1 cellular context compared by ENCODE assay signal in genomic region chr1:248905949-248906740, GRCh38.
TF ChIP-seq lines count a peak whose summit lies in the region.

PGBD2 (plus strand) TSS chr1:248906235; CDS start chr1:248913863, 7,628 bp downstream.

TF ChIP-seq in HepG2, 621 proteins besides CTCF, POLR2A, EP300 and RAD21 (continued from another document and continues in another):
- TF ChIP-seq CSRNP2 (CRISPR knock-in tag; conservative IDR thresholded peaks at IDR 0.05; ENCODE audit: low read depth) (no peak), SOX6 (IDR thresholded peaks at IDR 0.05) (no peak), SOX6 (CRISPR knock-in tag; IDR thresholded peaks at IDR 0.05) (peak; percentile 86), ZC3H4 (CRISPR knock-in tag; IDR thresholded peaks at IDR 0.05; ENCODE audit: borderline replicate concordance) (0 out of 2 replicates have a peak, but pooled peaks have one; percentile 37), ZNF724P (CRISPR knock-in tag; IDR thresholded peaks at IDR 0.05; ENCODE audit: borderline replicate concordance) (peak; percentile 98), ZNF232 (CRISPR knock-in tag; IDR thresholded peaks at IDR 0.05; ENCODE audit: borderline replicate concordance) (no peak; the same call in 1 of the 2 replicates), HDAC1 (CRISPR knock-in tag; IDR thresholded peaks at IDR 0.05) (peak; percentile 90), PHF21A (CRISPR knock-in tag; IDR thresholded peaks at IDR 0.05) (peak; percentile 80; the same call in 1 of the 2 replicates), KLF12 (CRISPR knock-in tag; IDR thresholded peaks at IDR 0.05; ENCODE audit: borderline replicate concordance) (no peak; the same call in 1 of the 2 replicates), ZNF460 (CRISPR knock-in tag; IDR thresholded peaks at IDR 0.05; ENCODE audit: borderline replicate concordance) (no peak), DMAP1 (CRISPR knock-in tag; IDR thresholded peaks at IDR 0.05) (peak; percentile 96), GATA4 (IDR thresholded peaks at IDR 0.05; ENCODE audit: borderline replicate concordance, low read depth) (peak; percentile 60; the same call in 1 of the 2 replicates), DNMT3B (CRISPR knock-in tag; conservative IDR thresholded peaks at IDR 0.05) (no peak), KLF13 (CRISPR knock-in tag; IDR thresholded peaks at IDR 0.05) (0 out of 2 replicates have a peak, but pooled peaks have one; percentile 86), ZHX2 (IDR thresholded peaks at IDR 0.05; ENCODE audit: low read depth) (peak; percentile 59; the same call in 1 of the 2 replicates), ZHX2 (CRISPR knock-in tag; IDR thresholded peaks at IDR 0.05; ENCODE audit: borderline replicate concordance) (peak; percentile 90; the same call in 1 of the 2 replicates), ESRRA (CRISPR knock-in tag; IDR thresholded peaks at IDR 0.05; ENCODE audit: low read depth) (peak; percentile 43; the same call in 1 of the 2 replicates), ZNF609 (CRISPR knock-in tag; IDR thresholded peaks at IDR 0.05; ENCODE audit: borderline replicate concordance) (no peak; the same call in none of the 2 replicates), ATF3 (CRISPR knock-in tag; IDR thresholded peaks at IDR 0.05) (peak; percentile 48; the same call in 1 of the 2 replicates), MBD4 (IDR thresholded peaks at IDR 0.05; ENCODE audit: borderline replicate concordance, low read length) (no peak), HNRNPLL (IDR thresholded peaks at IDR 0.05; ENCODE audit: low read depth, low read length, poor library complexity, severe bottlenecking) (peak; percentile 93), ZNF607 (CRISPR knock-in tag; IDR thresholded peaks at IDR 0.05; ENCODE audit: borderline replicate concordance) (peak; percentile 97), ZNF616 (CRISPR knock-in tag; IDR thresholded peaks at IDR 0.05; ENCODE audit: low read depth) (peak; percentile 90; the same call in 1 of the 2 replicates), ZNF484 (CRISPR knock-in tag; IDR thresholded peaks at IDR 0.05; ENCODE audit: borderline replicate concordance, low read depth) (no peak), RBM39 (IDR thresholded peaks at IDR 0.05; ENCODE audit: low read depth, low read length, poor library complexity, severe bottlenecking) (peak; percentile 69), ZNF614 (CRISPR knock-in tag; IDR thresholded peaks at IDR 0.05; ENCODE audit: borderline replicate concordance) (no peak; the same call in 1 of the 2 replicates), ZNF775 (CRISPR knock-in tag; IDR thresholded peaks at IDR 0.05; ENCODE audit: borderline replicate concordance) (no peak), SYNCRIP (IDR thresholded peaks at IDR 0.05; ENCODE audit: insufficient read depth, low read depth, low read length) (no peak), CENPBD1 (CRISPR knock-in tag; IDR thresholded peaks at IDR 0.05; ENCODE audit: borderline replicate concordance, low read depth) (no peak; the same call in 1 of the 2 replicates), ZNF773 (CRISPR knock-in tag; IDR thresholded peaks at IDR 0.05; ENCODE audit: borderline replicate concordance) (0 out of 2 replicates have a peak, but pooled peaks have one; percentile 84), POGZ (CRISPR knock-in tag; IDR thresholded peaks at IDR 0.05) (peak; percentile 93), ZSCAN20 (CRISPR knock-in tag; IDR thresholded peaks at IDR 0.05; ENCODE audit: borderline replicate concordance) (0 out of 2 replicates have a peak, but pooled peaks have one; percentile 78), ZNF318 (CRISPR knock-in tag; IDR thresholded peaks at IDR 0.05) (peak; percentile 95), BCL6 (CRISPR knock-in tag; IDR thresholded peaks at IDR 0.05) (no peak; the same call in 1 of the 2 replicates)
